In the genomic region with DNA sequence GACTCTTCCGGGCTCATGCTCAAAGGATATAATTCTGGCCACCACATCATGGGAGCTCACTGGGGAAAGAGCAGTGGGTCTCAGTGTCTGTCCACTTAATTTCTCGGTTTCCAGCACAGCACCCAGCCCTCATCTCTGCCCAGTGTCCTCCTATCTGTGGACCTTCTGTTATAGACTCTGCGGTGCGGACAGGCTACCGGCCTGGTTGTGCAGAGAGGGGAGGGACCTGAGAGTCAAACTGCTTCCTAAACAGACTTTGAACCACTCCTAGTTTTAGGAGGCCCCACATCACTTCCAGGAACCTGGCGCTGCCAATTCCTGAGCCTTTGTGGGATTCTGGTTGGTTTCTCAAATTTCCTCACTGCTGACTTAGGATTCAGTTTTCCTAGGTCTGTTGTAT, we compare ENCODE assay signal across 2 cellular contexts.
TF ChIP-seq lines count a peak whose summit lies in the region.

No MANE protein-coding gene starts in this region.

TF ChIP-seq in GM23338, 12 proteins besides CTCF, POLR2A, EP300 and RAD21 (continues in another document):
- no peak for TF ChIP-seq EZH2 (IDR thresholded peaks at IDR 0.05; ENCODE audit: low read depth, unreplicated experiment)
- TF ChIP-seq, protein P1, sequence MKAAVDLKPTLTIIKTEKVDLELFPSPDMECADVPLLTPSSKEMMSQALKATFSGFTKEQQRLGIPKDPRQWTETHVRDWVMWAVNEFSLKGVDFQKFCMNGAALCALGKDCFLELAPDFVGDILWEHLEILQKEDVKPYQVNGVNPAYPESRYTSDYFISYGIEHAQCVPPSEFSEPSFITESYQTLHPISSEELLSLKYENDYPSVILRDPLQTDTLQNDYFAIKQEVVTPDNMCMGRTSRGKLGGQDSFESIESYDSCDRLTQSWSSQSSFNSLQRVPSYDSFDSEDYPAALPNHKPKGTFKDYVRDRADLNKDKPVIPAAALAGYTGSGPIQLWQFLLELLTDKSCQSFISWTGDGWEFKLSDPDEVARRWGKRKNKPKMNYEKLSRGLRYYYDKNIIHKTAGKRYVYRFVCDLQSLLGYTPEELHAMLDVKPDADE (IDR thresholded peaks at IDR 0.05): no peak
- TF ChIP-seq, protein P2, sequence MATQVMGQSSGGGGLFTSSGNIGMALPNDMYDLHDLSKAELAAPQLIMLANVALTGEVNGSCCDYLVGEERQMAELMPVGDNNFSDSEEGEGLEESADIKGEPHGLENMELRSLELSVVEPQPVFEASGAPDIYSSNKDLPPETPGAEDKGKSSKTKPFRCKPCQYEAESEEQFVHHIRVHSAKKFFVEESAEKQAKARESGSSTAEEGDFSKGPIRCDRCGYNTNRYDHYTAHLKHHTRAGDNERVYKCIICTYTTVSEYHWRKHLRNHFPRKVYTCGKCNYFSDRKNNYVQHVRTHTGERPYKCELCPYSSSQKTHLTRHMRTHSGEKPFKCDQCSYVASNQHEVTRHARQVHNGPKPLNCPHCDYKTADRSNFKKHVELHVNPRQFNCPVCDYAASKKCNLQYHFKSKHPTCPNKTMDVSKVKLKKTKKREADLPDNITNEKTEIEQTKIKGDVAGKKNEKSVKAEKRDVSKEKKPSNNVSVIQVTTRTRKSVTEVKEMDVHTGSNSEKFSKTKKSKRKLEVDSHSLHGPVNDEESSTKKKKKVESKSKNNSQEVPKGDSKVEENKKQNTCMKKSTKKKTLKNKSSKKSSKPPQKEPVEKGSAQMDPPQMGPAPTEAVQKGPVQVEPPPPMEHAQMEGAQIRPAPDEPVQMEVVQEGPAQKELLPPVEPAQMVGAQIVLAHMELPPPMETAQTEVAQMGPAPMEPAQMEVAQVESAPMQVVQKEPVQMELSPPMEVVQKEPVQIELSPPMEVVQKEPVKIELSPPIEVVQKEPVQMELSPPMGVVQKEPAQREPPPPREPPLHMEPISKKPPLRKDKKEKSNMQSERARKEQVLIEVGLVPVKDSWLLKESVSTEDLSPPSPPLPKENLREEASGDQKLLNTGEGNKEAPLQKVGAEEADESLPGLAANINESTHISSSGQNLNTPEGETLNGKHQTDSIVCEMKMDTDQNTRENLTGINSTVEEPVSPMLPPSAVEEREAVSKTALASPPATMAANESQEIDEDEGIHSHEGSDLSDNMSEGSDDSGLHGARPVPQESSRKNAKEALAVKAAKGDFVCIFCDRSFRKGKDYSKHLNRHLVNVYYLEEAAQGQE (IDR thresholded peaks at IDR 0.05; ENCODE audit: unreplicated experiment): no peak
- no peak for TF ChIP-seq NANOG (IDR thresholded peaks at IDR 0.05; ENCODE audit: borderline replicate concordance)
- TF ChIP-seq, protein P3, sequence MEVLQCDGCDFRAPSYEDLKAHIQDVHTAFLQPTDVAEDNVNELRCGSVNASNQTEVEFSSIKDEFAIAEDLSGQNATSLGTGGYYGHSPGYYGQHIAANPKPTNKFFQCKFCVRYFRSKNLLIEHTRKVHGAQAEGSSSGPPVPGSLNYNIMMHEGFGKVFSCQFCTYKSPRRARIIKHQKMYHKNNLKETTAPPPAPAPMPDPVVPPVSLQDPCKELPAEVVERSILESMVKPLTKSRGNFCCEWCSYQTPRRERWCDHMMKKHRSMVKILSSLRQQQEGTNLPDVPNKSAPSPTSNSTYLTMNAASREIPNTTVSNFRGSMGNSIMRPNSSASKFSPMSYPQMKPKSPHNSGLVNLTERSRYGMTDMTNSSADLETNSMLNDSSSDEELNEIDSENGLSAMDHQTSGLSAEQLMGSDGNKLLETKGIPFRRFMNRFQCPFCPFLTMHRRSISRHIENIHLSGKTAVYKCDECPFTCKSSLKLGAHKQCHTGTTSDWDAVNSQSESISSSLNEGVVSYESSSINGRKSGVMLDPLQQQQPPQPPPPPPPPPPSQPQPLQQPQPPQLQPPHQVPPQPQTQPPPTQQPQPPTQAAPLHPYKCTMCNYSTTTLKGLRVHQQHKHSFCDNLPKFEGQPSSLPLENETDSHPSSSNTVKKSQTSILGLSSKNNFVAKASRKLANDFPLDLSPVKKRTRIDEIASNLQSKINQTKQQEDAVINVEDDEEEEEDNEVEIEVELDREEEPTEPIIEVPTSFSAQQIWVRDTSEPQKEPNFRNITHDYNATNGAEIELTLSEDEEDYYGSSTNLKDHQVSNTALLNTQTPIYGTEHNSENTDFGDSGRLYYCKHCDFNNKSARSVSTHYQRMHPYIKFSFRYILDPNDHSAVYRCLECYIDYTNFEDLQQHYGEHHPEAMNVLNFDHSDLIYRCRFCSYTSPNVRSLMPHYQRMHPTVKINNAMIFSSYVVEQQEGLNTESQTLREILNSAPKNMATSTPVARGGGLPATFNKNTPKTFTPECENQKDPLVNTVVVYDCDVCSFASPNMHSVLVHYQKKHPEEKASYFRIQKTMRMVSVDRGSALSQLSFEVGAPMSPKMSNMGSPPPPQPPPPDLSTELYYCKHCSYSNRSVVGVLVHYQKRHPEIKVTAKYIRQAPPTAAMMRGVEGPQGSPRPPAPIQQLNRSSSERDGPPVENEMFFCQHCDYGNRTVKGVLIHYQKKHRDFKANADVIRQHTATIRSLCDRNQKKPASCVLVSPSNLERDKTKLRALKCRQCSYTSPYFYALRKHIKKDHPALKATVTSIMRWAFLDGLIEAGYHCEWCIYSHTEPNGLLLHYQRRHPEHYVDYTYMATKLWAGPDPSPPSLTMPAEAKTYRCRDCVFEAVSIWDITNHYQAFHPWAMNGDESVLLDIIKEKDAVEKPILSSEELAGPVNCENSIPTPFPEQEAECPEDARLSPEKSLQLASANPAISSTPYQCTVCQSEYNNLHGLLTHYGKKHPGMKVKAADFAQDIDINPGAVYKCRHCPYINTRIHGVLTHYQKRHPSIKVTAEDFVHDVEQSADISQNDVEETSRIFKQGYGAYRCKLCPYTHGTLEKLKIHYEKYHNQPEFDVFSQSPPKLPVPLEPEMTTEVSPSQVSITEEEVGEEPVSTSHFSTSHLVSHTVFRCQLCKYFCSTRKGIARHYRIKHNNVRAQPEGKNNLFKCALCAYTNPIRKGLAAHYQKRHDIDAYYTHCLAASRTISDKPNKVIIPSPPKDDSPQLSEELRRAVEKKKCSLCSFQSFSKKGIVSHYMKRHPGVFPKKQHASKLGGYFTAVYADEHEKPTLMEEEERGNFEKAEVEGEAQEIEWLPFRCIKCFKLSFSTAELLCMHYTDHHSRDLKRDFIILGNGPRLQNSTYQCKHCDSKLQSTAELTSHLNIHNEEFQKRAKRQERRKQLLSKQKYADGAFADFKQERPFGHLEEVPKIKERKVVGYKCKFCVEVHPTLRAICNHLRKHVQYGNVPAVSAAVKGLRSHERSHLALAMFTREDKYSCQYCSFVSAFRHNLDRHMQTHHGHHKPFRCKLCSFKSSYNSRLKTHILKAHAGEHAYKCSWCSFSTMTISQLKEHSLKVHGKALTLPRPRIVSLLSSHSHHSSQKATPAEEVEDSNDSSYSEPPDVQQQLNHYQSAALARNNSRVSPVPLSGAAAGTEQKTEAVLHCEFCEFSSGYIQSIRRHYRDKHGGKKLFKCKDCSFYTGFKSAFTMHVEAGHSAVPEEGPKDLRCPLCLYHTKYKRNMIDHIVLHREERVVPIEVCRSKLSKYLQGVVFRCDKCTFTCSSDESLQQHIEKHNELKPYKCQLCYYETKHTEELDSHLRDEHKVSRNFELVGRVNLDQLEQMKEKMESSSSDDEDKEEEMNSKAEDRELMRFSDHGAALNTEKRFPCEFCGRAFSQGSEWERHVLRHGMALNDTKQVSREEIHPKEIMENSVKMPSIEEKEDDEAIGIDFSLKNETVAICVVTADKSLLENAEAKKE (CRISPR knock-in tag; IDR thresholded peaks at IDR 0.05): no peak
- no peak for TF ChIP-seq EZH2phosphoT487 (IDR thresholded peaks at IDR 0.05; ENCODE audit: unreplicated experiment)
- TF ChIP-seq ZNF331 (CRISPR knock-in tag; IDR thresholded peaks at IDR 0.05; ENCODE audit: low read depth): no peak
- TF ChIP-seq POLR2AphosphoS5 (IDR thresholded peaks at IDR 0.05; ENCODE audit: low read depth): no peak
- TF ChIP-seq CREB1 (CRISPR knock-in tag; IDR thresholded peaks at IDR 0.05; ENCODE audit: low read depth): no peak
- TF ChIP-seq STAT1 (IDR thresholded peaks at IDR 0.05; ENCODE audit: unreplicated experiment): no peak

TF ChIP-seq in K562, 482 proteins besides CTCF, POLR2A, EP300 and RAD21:
- TF ChIP-seq ZC3H8 (IDR thresholded peaks at IDR 0.05): no peak
- no peak for TF ChIP-seq KAT8 (IDR thresholded peaks at IDR 0.05; ENCODE audit: low read depth)
- no peak for TF ChIP-seq TEAD4 (IDR thresholded peaks at IDR 0.05; ENCODE audit: low read length)
- TF ChIP-seq TEAD4 (CRISPR knock-in tag; IDR thresholded peaks at IDR 0.05; ENCODE audit: borderline replicate concordance): no peak
- TF ChIP-seq SP2 (IDR thresholded peaks at IDR 0.05; ENCODE audit: extremely low read depth, low read depth, low read length, poor library complexity, severe bottlenecking): no peak
- no peak for TF ChIP-seq FOXA3 (CRISPR knock-in tag; conservative IDR thresholded peaks at IDR 0.05 in 1 of 2, IDR thresholded peaks at IDR 0.05 in 1 of 2)
- TF ChIP-seq FOS (IDR thresholded peaks at IDR 0.05; ENCODE audit: extremely low read depth, insufficient read length): no peak
- TF ChIP-seq ZFPM2 (CRISPR knock-in tag; IDR thresholded peaks at IDR 0.05): no peak
- TF ChIP-seq CBFA2T2 (conservative IDR thresholded peaks at IDR 0.05): no peak
- TF ChIP-seq ZEB2 (IDR thresholded peaks at IDR 0.05): no peak
- TF ChIP-seq PYGO2 (tag; IDR thresholded peaks at IDR 0.05): no peak
